14 cellular contexts compared by ENCODE assay signal in the genomic region with DNA sequence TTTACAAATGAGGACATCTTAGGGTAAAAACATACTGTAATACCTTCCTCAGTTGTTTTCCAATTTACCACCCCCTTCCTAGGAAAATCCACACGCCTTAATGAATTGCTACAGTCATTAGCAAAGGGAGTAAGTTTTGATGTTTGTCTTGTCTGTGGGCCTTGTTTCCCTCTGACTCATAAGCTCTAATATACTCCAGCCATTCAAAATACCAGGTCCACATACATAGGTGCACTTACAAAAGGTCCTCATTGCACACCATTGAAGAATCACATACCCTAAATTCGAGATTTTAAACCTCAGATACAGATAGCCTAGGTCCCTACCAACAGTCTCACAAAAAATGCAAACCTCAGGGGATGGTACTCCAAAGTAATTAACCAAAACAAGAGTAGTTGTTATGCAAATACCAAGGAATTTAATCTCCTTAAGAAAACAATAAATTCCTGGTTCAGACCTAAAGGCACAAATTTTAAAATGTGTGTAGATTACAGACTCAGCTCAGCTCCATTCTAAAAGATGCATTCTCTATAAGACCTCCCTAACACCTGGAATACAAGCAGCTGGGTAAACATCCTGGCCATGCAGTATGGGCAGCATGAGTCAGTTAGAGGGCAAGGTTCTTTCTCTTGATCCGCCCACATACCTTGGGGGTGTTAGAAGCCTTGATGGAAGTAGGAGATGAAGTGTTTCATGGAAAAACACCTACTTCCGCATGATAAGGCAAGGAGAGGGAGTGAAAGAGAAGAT. TPM values are rescaled to one million over a fixed set of nuclear protein-coding genes. Genes with fewer than 3 reads are reported as not detected.
DNase-seq lines count a peak whose midpoint lies in the region; ATAC-seq and TF ChIP-seq lines count a peak whose summit lies in the region.
"Had no signal": no experiment of that assay in that cellular context is flagged by ENCODE, and none has a peak within 500 bp of the region (broad histone marks: within the 10 kb centered on the region; RNA-seq: fewer than 3 reads in every experiment).

No MANE protein-coding gene starts in this region.

- TF ChIP-seq CTCF in smooth muscle cell (IDR thresholded peaks at IDR 0.05; ENCODE audit: borderline replicate concordance, insufficient read depth, poor library complexity, severe bottlenecking) (no peak), testis (IDR thresholded peaks at IDR 0.05) (no peak)

- no peaks in the 10 kb centered on the region for H3K79me2 ChIP-seq in smooth muscle cell (ENCODE audit: low read depth)

- H3K9ac ChIP-seq in smooth muscle cell (ENCODE audit: low read depth) = no peak overlapping the region

- H3K9me3 ChIP-seq in smooth muscle cell (replicated peaks; ENCODE audit: low read depth) = no peaks in the 10 kb centered on the region
- no peaks in the 10 kb centered on the region for H3K9me3 ChIP-seq in testis

- WGBS in smooth muscle cell (ENCODE audit: low lambda C conversion rate) = 28% methylated on average over 4 of the region's 4 CpGs
- WGBS in testis, 2 donors = 81 to 85% methylated on average over 4 of the region's 4 CpGs

- no peak overlapping the region for H3K4me2 ChIP-seq in smooth muscle cell

- H3K36me3 ChIP-seq in smooth muscle cell (ENCODE audit: low read depth) = no peaks in the 10 kb centered on the region
- H3K36me3 ChIP-seq in testis (ENCODE audit: low read depth, missing control alignments) = no peaks in the 10 kb centered on the region
- H3K36me3 ChIP-seq: brain microvascular endothelial cell had no signal

- H2AFZ ChIP-seq in smooth muscle cell (ENCODE audit: low read depth) = no peak overlapping the region

- H3F3A ChIP-seq in smooth muscle cell (ENCODE audit: low read depth) = no peaks in the 10 kb centered on the region

- no peaks in the 10 kb centered on the region for H4K20me1 ChIP-seq in smooth muscle cell (ENCODE audit: low read depth)

- no peak for TF ChIP-seq POLR2A in testis (IDR thresholded peaks at IDR 0.05)

- ATAC-seq in HG03469 (IDR thresholded peaks at IDR 0.05; ENCODE audit: unreplicated experiment) = no peak
- ATAC-seq in GM21723 (IDR thresholded peaks at IDR 0.05; ENCODE audit: unreplicated experiment) = no peak

- H3K4me3 ChIP-seq in smooth muscle cell = no peak overlapping the region
- no peak overlapping the region for H3K4me3 ChIP-seq in testis

- H3K27ac ChIP-seq in epithelial cell of prostate = peak overlapping the region; percentile 60
- peak overlapping the region; percentile 3 for H3K27ac ChIP-seq in smooth muscle cell (ENCODE audit: low read depth)
- H3K27ac ChIP-seq in testis = no peak overlapping the region
- H3K27ac ChIP-seq: 22Rv1, brain microvascular endothelial cell had no signal

- intact Hi-C loops in testis (cut with DNase I; ENCODE audit: low total_unique reads) = no loop called here

- H3K27me3 ChIP-seq in smooth muscle cell (ENCODE audit: low read depth) = peaks cover 10% of the 10 kb centered on the region
- no peaks in the 10 kb centered on the region for H3K27me3 ChIP-seq in testis
- H3K27me3 ChIP-seq: brain microvascular endothelial cell had no signal

- peaks cover 9% of the 10 kb centered on the region for H3K4me1 ChIP-seq in smooth muscle cell (ENCODE audit: low read depth)
- H3K4me1 ChIP-seq in testis = peaks cover 4% of the 10 kb centered on the region

- DNase-seq in DMS153 (lab: John Stamatoyannopoulos, UW) = peak; percentile 54
- no peak for DNase-seq in DMS153 treated with DMSO at 0.1 percent for 48 hours (lab: John Stamatoyannopoulos, UW; ENCODE audit: unreplicated experiment)
- peak; percentile 66 for DNase-seq in NCI-H748 treated with DMSO at 0.1 percent for 48 hours (lab: John Stamatoyannopoulos, UW)
- peak; percentile 78 for DNase-seq in epithelial cell of prostate (ENCODE audit: low read depth, low spot score)
- no peak for DNase-seq in smooth muscle cell (lab: John Stamatoyannopoulos, UW; ENCODE audit: unreplicated experiment)
- no peak for DNase-seq in testis
- DNase-seq: brain microvascular endothelial cell had no signal

RNA-seq across cellular contexts. Expression of a gene that starts 3.0 kb away (rescaled TPM):
- total RNA-seq in smooth muscle cell = 0.18 and 0.36 TPM in 2 replicates
- 0.52 TPM in 1 of 2 replicates, not detected in the other for polyA plus RNA-seq in smooth muscle cell
- not detected for total RNA-seq in testis
- not detected for polyA plus RNA-seq in testis (ENCODE audit: insufficient read depth, low read depth, low replicate concordance)
- total RNA-seq: activated CD8-positive, alpha-beta memory T cell treated with anti-CD3 and anti-CD28 coated beads for 36 hours; frontal cortex; SK-MEL-5; temporal lobe had no signal

RNA-seq across cellular contexts. Expression of a gene that starts 38.8 kb away (rescaled TPM):
- total RNA-seq in smooth muscle cell (not detected in 2 replicates), testis (1 to 10 TPM in 1 of 2 donors, under 1 TPM in 1; 0.81 to 2.3 TPM)
- polyA plus RNA-seq in smooth muscle cell (not detected in 2 replicates), testis (ENCODE audit: insufficient read depth, low read depth, low replicate concordance) (1.3 TPM)
- total RNA-seq: activated CD8-positive, alpha-beta memory T cell treated with anti-CD3 and anti-CD28 coated beads for 36 hours; frontal cortex; SK-MEL-5 had no signal

RNA-seq across cellular contexts. Expression of a gene that starts 56.8 kb away (rescaled TPM):
- total RNA-seq in smooth muscle cell = 0.27 and 0.40 TPM in 2 replicates
- not detected in 2 replicates for polyA plus RNA-seq in smooth muscle cell
- total RNA-seq in testis = under 1 TPM in 1 of 2 donors, not detected in 1; 0.31 TPM
- not detected for polyA plus RNA-seq in testis (ENCODE audit: insufficient read depth, low read depth, low replicate concordance)
- total RNA-seq: activated CD8-positive, alpha-beta memory T cell treated with anti-CD3 and anti-CD28 coated beads for 36 hours; frontal cortex; SK-MEL-5 had no signal

Comparison
In these comparisons a context has a peak if more than half of its experiments do, and no peak if none do; other contexts are left out.
1. DNase-seq: peak in DMS153 (single experiment), NCI-H748 treated with DMSO at 0.1 percent for 48 hours (single experiment) and epithelial cell of prostate (single experiment); none in DMS153 treated with DMSO at 0.1 percent for 48 hours (single experiment), smooth muscle cell (single experiment) and testis (single experiment).
2. H3K27ac ChIP-seq: peak in epithelial cell of prostate (single experiment) and smooth muscle cell (single experiment); none in testis (0 of 2).